In genomic region chr3:57000012-57000411, GRCh38 we compare ENCODE assay signal across 1 cellular context.
TF ChIP-seq lines count a peak whose summit lies in the region.

No MANE protein-coding gene starts in this region.

TF ChIP-seq in GM12878, 131 proteins besides CTCF, POLR2A, EP300 and RAD21 (continued from another document):
- TF ChIP-seq RCOR1 (conservative IDR thresholded peaks at IDR 0.05; ENCODE audit: low read depth, low read length): no peak
- TF ChIP-seq CBX3 (IDR thresholded peaks at IDR 0.05; ENCODE audit: borderline replicate concordance, low read depth): no peak
- peak; percentile 64 for TF ChIP-seq IRF4 (IDR thresholded peaks at IDR 0.05; ENCODE audit: low read depth, low read length)
- no peak for TF ChIP-seq ZBED1 (IDR thresholded peaks at IDR 0.05; ENCODE audit: borderline replicate concordance)
- no peak for TF ChIP-seq TBL1XR1 (IDR thresholded peaks at IDR 0.05; ENCODE audit: low read depth, low read length)
- no peak for TF ChIP-seq NFXL1 (IDR thresholded peaks at IDR 0.05; ENCODE audit: borderline replicate concordance)
- TF ChIP-seq NFIC (IDR thresholded peaks at IDR 0.05; ENCODE audit: low read depth, low read length): no peak
- no peak for TF ChIP-seq NFYA (IDR thresholded peaks at IDR 0.05; ENCODE audit: borderline replicate concordance, low read depth, low read length)
- TF ChIP-seq, protein P1, sequence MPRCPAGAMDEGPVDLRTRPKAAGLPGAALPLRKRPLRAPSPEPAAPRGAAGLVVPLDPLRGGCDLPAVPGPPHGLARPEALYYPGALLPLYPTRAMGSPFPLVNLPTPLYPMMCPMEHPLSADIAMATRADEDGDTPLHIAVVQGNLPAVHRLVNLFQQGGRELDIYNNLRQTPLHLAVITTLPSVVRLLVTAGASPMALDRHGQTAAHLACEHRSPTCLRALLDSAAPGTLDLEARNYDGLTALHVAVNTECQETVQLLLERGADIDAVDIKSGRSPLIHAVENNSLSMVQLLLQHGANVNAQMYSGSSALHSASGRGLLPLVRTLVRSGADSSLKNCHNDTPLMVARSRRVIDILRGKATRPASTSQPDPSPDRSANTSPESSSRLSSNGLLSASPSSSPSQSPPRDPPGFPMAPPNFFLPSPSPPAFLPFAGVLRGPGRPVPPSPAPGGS (IDR thresholded peaks at IDR 0.05; ENCODE audit: borderline replicate concordance, insufficient read depth, low read depth, low read length, poor library complexity, severe bottlenecking): peak; percentile 27
- 0 out of 2 replicates have a peak, but pooled peaks have one; percentile 27 for TF ChIP-seq MEF2A (IDR thresholded peaks at IDR 0.05; ENCODE audit: insufficient read depth, low read depth, low read length)
- TF ChIP-seq MTA3 (IDR thresholded peaks at IDR 0.05; ENCODE audit: borderline replicate concordance, low read length): no peak
- TF ChIP-seq IKZF2 (IDR thresholded peaks at IDR 0.05): no peak
- TF ChIP-seq SIN3A (IDR thresholded peaks at IDR 0.05; ENCODE audit: low read depth, low read length): no peak
- no peak for TF ChIP-seq EED (IDR thresholded peaks at IDR 0.05; ENCODE audit: low read depth)
- no peak for TF ChIP-seq ZNF207 (IDR thresholded peaks at IDR 0.05; ENCODE audit: borderline replicate concordance)
- peak; percentile 62; the same call in 1 of the 2 replicates for TF ChIP-seq SPI1 (IDR thresholded peaks at IDR 0.05; ENCODE audit: borderline replicate concordance, insufficient read depth, low read depth, low read length)
- no peak for TF ChIP-seq SREBF1 (IDR thresholded peaks at IDR 0.05; ENCODE audit: low read length)
- no peak for TF ChIP-seq KLF5 (IDR thresholded peaks at IDR 0.05; ENCODE audit: partially characterized antibody)
- TF ChIP-seq CHD4 (IDR thresholded peaks at IDR 0.05): no peak
- no peak for TF ChIP-seq ELK1 (IDR thresholded peaks at IDR 0.05; ENCODE audit: low read depth, low read length)
- TF ChIP-seq PBX3 (IDR thresholded peaks at IDR 0.05; ENCODE audit: insufficient replicate concordance, low read depth, low read length): no peak
- no peak for TF ChIP-seq MXI1 (IDR thresholded peaks at IDR 0.05; ENCODE audit: low read depth, low read length)
- no peak for TF ChIP-seq RAD51 (IDR thresholded peaks at IDR 0.05)
- TF ChIP-seq SMARCA5 (IDR thresholded peaks at IDR 0.05): no peak
- no peak for TF ChIP-seq PML (IDR thresholded peaks at IDR 0.05; ENCODE audit: low read length)
- no peak for TF ChIP-seq SUZ12 (IDR thresholded peaks at IDR 0.05; ENCODE audit: unreplicated experiment)
- peak; percentile 16; the same call in 1 of the 2 replicates for TF ChIP-seq MTA2 (IDR thresholded peaks at IDR 0.05; ENCODE audit: low read depth)
- TF ChIP-seq BMI1 (IDR thresholded peaks at IDR 0.05; ENCODE audit: borderline replicate concordance): no peak
- TF ChIP-seq, protein P2, sequence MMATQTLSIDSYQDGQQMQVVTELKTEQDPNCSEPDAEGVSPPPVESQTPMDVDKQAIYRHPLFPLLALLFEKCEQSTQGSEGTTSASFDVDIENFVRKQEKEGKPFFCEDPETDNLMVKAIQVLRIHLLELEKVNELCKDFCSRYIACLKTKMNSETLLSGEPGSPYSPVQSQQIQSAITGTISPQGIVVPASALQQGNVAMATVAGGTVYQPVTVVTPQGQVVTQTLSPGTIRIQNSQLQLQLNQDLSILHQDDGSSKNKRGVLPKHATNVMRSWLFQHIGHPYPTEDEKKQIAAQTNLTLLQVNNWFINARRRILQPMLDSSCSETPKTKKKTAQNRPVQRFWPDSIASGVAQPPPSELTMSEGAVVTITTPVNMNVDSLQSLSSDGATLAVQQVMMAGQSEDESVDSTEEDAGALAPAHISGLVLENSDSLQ (IDR thresholded peaks at IDR 0.05): 0 out of 2 replicates have a peak, but pooled peaks have one; percentile 11
- TF ChIP-seq CEBPB (IDR thresholded peaks at IDR 0.05; ENCODE audit: borderline replicate concordance in 1 of 2, low read depth in 2 of 2, low read length in 2 of 2): no peak
- TF ChIP-seq SKIL (IDR thresholded peaks at IDR 0.05; ENCODE audit: low read depth, poor library complexity, severe bottlenecking): no peak
- TF ChIP-seq ATF7 (IDR thresholded peaks at IDR 0.05; ENCODE audit: low read depth): 0 out of 2 replicates have a peak, but pooled peaks have one; percentile 16
- TF ChIP-seq, protein P3, sequence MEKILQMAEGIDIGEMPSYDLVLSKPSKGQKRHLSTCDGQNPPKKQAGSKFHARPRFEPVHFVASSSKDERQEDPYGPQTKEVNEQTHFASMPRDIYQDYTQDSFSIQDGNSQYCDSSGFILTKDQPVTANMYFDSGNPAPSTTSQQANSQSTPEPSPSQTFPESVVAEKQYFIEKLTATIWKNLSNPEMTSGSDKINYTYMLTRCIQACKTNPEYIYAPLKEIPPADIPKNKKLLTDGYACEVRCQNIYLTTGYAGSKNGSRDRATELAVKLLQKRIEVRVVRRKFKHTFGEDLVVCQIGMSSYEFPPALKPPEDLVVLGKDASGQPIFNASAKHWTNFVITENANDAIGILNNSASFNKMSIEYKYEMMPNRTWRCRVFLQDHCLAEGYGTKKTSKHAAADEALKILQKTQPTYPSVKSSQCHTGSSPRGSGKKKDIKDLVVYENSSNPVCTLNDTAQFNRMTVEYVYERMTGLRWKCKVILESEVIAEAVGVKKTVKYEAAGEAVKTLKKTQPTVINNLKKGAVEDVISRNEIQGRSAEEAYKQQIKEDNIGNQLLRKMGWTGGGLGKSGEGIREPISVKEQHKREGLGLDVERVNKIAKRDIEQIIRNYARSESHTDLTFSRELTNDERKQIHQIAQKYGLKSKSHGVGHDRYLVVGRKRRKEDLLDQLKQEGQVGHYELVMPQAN (conservative IDR thresholded peaks at IDR 0.05): no peak
- no peak for TF ChIP-seq NR2C2 (IDR thresholded peaks at IDR 0.05; ENCODE audit: borderline replicate concordance, control insufficient read depth, insufficient read length, low read depth)
- no peak for TF ChIP-seq FOXK2 (IDR thresholded peaks at IDR 0.05)
- TF ChIP-seq BCL11A (IDR thresholded peaks at IDR 0.05; ENCODE audit: low read depth, low read length): no peak
- TF ChIP-seq ZNF217 (IDR thresholded peaks at IDR 0.05): no peak
- TF ChIP-seq, protein P4, sequence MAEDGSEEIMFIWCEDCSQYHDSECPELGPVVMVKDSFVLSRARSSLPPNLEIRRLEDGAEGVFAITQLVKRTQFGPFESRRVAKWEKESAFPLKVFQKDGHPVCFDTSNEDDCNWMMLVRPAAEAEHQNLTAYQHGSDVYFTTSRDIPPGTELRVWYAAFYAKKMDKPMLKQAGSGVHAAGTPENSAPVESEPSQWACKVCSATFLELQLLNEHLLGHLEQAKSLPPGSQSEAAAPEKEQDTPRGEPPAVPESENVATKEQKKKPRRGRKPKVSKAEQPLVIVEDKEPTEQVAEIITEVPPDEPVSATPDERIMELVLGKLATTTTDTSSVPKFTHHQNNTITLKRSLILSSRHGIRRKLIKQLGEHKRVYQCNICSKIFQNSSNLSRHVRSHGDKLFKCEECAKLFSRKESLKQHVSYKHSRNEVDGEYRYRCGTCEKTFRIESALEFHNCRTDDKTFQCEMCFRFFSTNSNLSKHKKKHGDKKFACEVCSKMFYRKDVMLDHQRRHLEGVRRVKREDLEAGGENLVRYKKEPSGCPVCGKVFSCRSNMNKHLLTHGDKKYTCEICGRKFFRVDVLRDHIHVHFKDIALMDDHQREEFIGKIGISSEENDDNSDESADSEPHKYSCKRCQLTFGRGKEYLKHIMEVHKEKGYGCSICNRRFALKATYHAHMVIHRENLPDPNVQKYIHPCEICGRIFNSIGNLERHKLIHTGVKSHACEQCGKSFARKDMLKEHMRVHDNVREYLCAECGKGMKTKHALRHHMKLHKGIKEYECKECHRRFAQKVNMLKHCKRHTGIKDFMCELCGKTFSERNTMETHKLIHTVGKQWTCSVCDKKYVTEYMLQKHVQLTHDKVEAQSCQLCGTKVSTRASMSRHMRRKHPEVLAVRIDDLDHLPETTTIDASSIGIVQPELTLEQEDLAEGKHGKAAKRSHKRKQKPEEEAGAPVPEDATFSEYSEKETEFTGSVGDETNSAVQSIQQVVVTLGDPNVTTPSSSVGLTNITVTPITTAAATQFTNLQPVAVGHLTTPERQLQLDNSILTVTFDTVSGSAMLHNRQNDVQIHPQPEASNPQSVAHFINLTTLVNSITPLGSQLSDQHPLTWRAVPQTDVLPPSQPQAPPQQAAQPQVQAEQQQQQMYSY (CRISPR knock-in tag; IDR thresholded peaks at IDR 0.05): no peak
- no peak for TF ChIP-seq CBFB (IDR thresholded peaks at IDR 0.05; ENCODE audit: low read depth)
- no peak for TF ChIP-seq RB1 (IDR thresholded peaks at IDR 0.05; ENCODE audit: borderline replicate concordance)
